Comparison of ENCODE assay signal across 10 cellular contexts in genomic region chr19:18999896-19000620, GRCh38. TPM values are rescaled to one million over a fixed set of nuclear protein-coding genes. Genes with fewer than 3 reads are reported as not detected.
A peak's percentile ranks its signal among the peaks of the same experiment; 100 is the strongest.
DNase-seq lines count a peak whose midpoint lies in the region; ATAC-seq, FAIRE-seq and TF ChIP-seq lines count a peak whose summit lies in the region.
"Had no signal": no experiment of that assay in that cellular context is flagged by ENCODE, and none has a peak within 500 bp of the region (broad histone marks: within the 10 kb centered on the region; RNA-seq: fewer than 3 reads in every experiment).

No MANE protein-coding gene starts in this region.

- intact Hi-C loops in heart left ventricle (cut with DNase I) = no loop called here

- H3K18ac ChIP-seq in mesendoderm (ENCODE audit: low read length) = no peak overlapping the region

- TF ChIP-seq POLR2A in heart left ventricle (IDR thresholded peaks at IDR 0.05) = no peak

- H3K79me1 ChIP-seq in mesendoderm (ENCODE audit: low read length) = peaks cover 1% of the 10 kb centered on the region

- H3K9me3 ChIP-seq in CD8-positive, alpha-beta memory T cell (ENCODE audit: low read length) = no peaks in the 10 kb centered on the region
- H3K9me3 ChIP-seq in heart left ventricle = no peaks in the 10 kb centered on the region
- H3K9me3 ChIP-seq: esophagus muscularis mucosa had no signal

- H3K23ac ChIP-seq in mesendoderm (ENCODE audit: low read length) = no peak overlapping the region

- CTCF ChIA-PET in CD8-positive, alpha-beta memory T cell (lab: Charles Lee) = no interaction called here

- TF ChIP-seq CTCF in bronchial epithelial cell (IDR thresholded peaks at IDR 0.05; ENCODE audit: insufficient read depth, low read length, severe bottlenecking) (peak; percentile 42), heart left ventricle (IDR thresholded peaks at IDR 0.05) (peak in 2 of 12 donors; percentile 5 to 12)

- peaks cover 0 to 75% (median 22%) of the 10 kb centered on the region in 3 donors for H3K36me3 Mint-ChIP-seq in CD8-positive, alpha-beta memory T cell

- H2BK5ac ChIP-seq in mesendoderm (ENCODE audit: low read length) = no peak overlapping the region

- FAIRE-seq in bronchial epithelial cell (lab: Jason Lieb, UNC) = no peak

- no peak overlapping the region for H3K9ac ChIP-seq in mesendoderm (ENCODE audit: low read length)

- no peaks in the 10 kb centered on the region for H3K27me3 Mint-ChIP-seq in CD8-positive, alpha-beta memory T cell

- H2BK15ac ChIP-seq in mesendoderm (replicated peaks; ENCODE audit: low read depth) = no peak overlapping the region

- H3K4me1 Mint-ChIP-seq in CD8-positive, alpha-beta memory T cell = peaks cover 24 to 28% (median 28%) of the 10 kb centered on the region in 3 donors

- peaks cover 19% of the 10 kb centered on the region for H3K36me3 ChIP-seq in CD8-positive, alpha-beta memory T cell (ENCODE audit: insufficient read depth, low read length)
- H3K36me3 ChIP-seq in bronchial epithelial cell (ENCODE audit: control insufficient read depth, insufficient read depth, low read length) (peaks cover 26% of the 10 kb centered on the region), mesendoderm (ENCODE audit: control insufficient read depth, insufficient read depth, low read length) (peaks cover 15% of the 10 kb centered on the region), heart left ventricle (peaks cover 0 to 93% (median 68%) of the 10 kb centered on the region in 9 donors)

- no peak overlapping the region for H4K5ac ChIP-seq in mesendoderm (ENCODE audit: low read length)

- no peak for DNase-seq in CD8-positive, alpha-beta memory T cell
- DNase-seq in HuH-7 (ENCODE audit: low spot score) (peak; percentile 60), bronchial epithelial cell (ENCODE audit: low read depth) (no peak), mesendoderm (peak; percentile 16), NCI-H1930 (lab: John Stamatoyannopoulos, UW) (no peak), heart left ventricle (no peak)
- DNase-seq: Karpas-422; stimulated activated CD4-positive, alpha-beta T cell treated with anti-CD3 and anti-CD28 coated beads, Interleukin-4, amount 100 ng/mL, for 4 hours had no signal

- H3K4ac ChIP-seq in mesendoderm (ENCODE audit: low read depth, low read length) = no peak overlapping the region

- no peak overlapping the region for H2BK120ac ChIP-seq in mesendoderm (ENCODE audit: low read depth, low read length)

- peaks cover 12% of the 10 kb centered on the region for H3K4me1 ChIP-seq in CD8-positive, alpha-beta memory T cell (ENCODE audit: insufficient read depth, low read length)
- H3K4me1 ChIP-seq in mesendoderm (ENCODE audit: control insufficient read depth, low read depth, low read length) = no peaks in the 10 kb centered on the region
- H3K4me1 ChIP-seq in heart left ventricle = peaks cover 0 to 10% (median 3%) of the 10 kb centered on the region in 12 donors

- peak overlapping the region in 2 of 7 donors; percentile 21 to 82 for H3K4me3 Mint-ChIP-seq in CD8-positive, alpha-beta memory T cell

- H2AK5ac ChIP-seq in mesendoderm (ENCODE audit: low read length) = no peak overlapping the region

- H3K27ac ChIP-seq in CD8-positive, alpha-beta memory T cell (ENCODE audit: low read depth, low read length) = no peak overlapping the region
- H3K27ac ChIP-seq in mesendoderm (ENCODE audit: low read depth, low read length) (no peak overlapping the region), heart left ventricle (no peak overlapping the region)
- H3K27ac ChIP-seq: esophagus muscularis mucosa had no signal

- H3K9me3 Mint-ChIP-seq in CD8-positive, alpha-beta memory T cell = no peaks in the 10 kb centered on the region

- POLR2A ChIA-PET in CD8-positive, alpha-beta memory T cell (lab: Charles Lee) = no interaction called here

- no peak overlapping the region for H3K4me3 ChIP-seq in CD8-positive, alpha-beta memory T cell (ENCODE audit: low read length)
- H3K4me3 ChIP-seq in bronchial epithelial cell (ENCODE audit: low read depth, low read length) = no peak overlapping the region
- no peak overlapping the region for H3K4me3 ChIP-seq in mesendoderm (ENCODE audit: low read length)
- H3K4me3 ChIP-seq in heart left ventricle = no peak overlapping the region
- H3K4me3 ChIP-seq: esophagus muscularis mucosa had no signal

- no peak overlapping the region for H3K4me2 ChIP-seq in mesendoderm (ENCODE audit: low read length)

- peak overlapping the region in 6 of 8 donors; percentile 22 to 88 (median 66) for H3K27ac Mint-ChIP-seq in CD8-positive, alpha-beta memory T cell

- H3K79me2 ChIP-seq in mesendoderm (ENCODE audit: control insufficient read depth, insufficient read depth, low read length) = no peaks in the 10 kb centered on the region

- H3K27me3 ChIP-seq in CD8-positive, alpha-beta memory T cell (ENCODE audit: insufficient read depth, low read length, poor library complexity, severe bottlenecking) = no peaks in the 10 kb centered on the region
- no peaks in the 10 kb centered on the region for H3K27me3 ChIP-seq in bronchial epithelial cell (ENCODE audit: control insufficient read depth, insufficient read depth, low read length)
- H3K27me3 ChIP-seq in mesendoderm (ENCODE audit: insufficient read depth, low read length, poor library complexity) = no peaks in the 10 kb centered on the region
- H3K27me3 ChIP-seq in heart left ventricle = no peaks in the 10 kb centered on the region
- H3K27me3 ChIP-seq: esophagus muscularis mucosa had no signal

- H4K8ac ChIP-seq in mesendoderm (ENCODE audit: low read depth, low read length) = no peak overlapping the region

- ATAC-seq in GM18511 (IDR thresholded peaks at IDR 0.05; ENCODE audit: unreplicated experiment) (no peak), heart left ventricle (no peak)

- no peak overlapping the region for H3K56ac ChIP-seq in mesendoderm (ENCODE audit: low read length)

- WGBS in mesendoderm (ENCODE audit: extremely low coverage, insufficient coverage, low lambda C conversion rate) = no CpG with 5 or more reads among the region's 11 CpGs
- 83 to 86% (median 85%) methylated on average over 11 of the region's 11 CpGs for WGBS in heart left ventricle, 4 donors

RNA-seq across cellular contexts. Expression of gene SUGP2, which starts 33.3 kb away (rescaled TPM):
- 10 to 100 TPM; 77.6 to 81.2 TPM for total RNA-seq in CD8-positive, alpha-beta memory T cell
- 10.0 TPM for polyA plus RNA-seq in CD8-positive, alpha-beta memory T cell
- total RNA-seq in bronchial epithelial cell (19.5 and 21.6 TPM in 2 replicates), heart left ventricle (10 to 100 TPM; 36.1 to 76.5 (median 59.4) TPM)
- polyA plus RNA-seq in mesendoderm (2013, experiment 1 of 2) = 50.6 TPM
- polyA plus RNA-seq in mesendoderm (2013, experiment 2 of 2) = 51.4 TPM
- polyA plus RNA-seq in heart left ventricle = 10 to 100 TPM; 36.8 to 47.8 TPM

RNA-seq across cellular contexts. Expression of gene ARMC6, which starts 33.3 kb away (rescaled TPM):
- 10 to 100 TPM; 57.6 to 61.9 TPM for total RNA-seq in CD8-positive, alpha-beta memory T cell
- 34.1 TPM for polyA plus RNA-seq in CD8-positive, alpha-beta memory T cell
- total RNA-seq in bronchial epithelial cell (37.5 and 78.2 TPM in 2 replicates), heart left ventricle (10 to 100 TPM in 8 of 9 donors, 1 to 10 TPM in 1; 9.9 to 23.6 (median 18.0) TPM)
- 41.0 TPM for polyA plus RNA-seq in mesendoderm (2013, experiment 1 of 2)
- 40.9 TPM for polyA plus RNA-seq in mesendoderm (2013, experiment 2 of 2)
- 10 to 100 TPM; 22.4 to 24.7 TPM for polyA plus RNA-seq in heart left ventricle

RNA-seq across cellular contexts. Expression of gene HOMER3, which starts 59.0 kb away (rescaled TPM):
- 1 to 10 TPM; 1.2 to 1.3 TPM for total RNA-seq in CD8-positive, alpha-beta memory T cell
- polyA plus RNA-seq in CD8-positive, alpha-beta memory T cell = 0.58 TPM
- 79.0 and 129 TPM in 2 replicates for total RNA-seq in bronchial epithelial cell
- polyA plus RNA-seq in mesendoderm (2013, experiment 1 of 2) = 3.9 TPM
- 4.0 TPM for polyA plus RNA-seq in mesendoderm (2013, experiment 2 of 2)
- 10 to 100 TPM; 13.6 to 36.8 (median 16.4) TPM for total RNA-seq in heart left ventricle
- polyA plus RNA-seq in heart left ventricle = 10 to 100 TPM; 27.4 to 32.4 TPM

Comparison
In these comparisons a context has a peak if more than half of its experiments do, and no peak if none do; other contexts are left out.
1. DNase-seq: peak in HuH-7 (single experiment) and mesendoderm (single experiment); none in CD8-positive, alpha-beta memory T cell (0 of 5), bronchial epithelial cell (single experiment), NCI-H1930 (0 of 2) and heart left ventricle (0 of 5).
2. RNA of gene HOMER3, which starts 59.0 kb away (total RNA-seq): 79.0 to 129 TPM in bronchial epithelial cell and 13.6 to 36.8 TPM in heart left ventricle; 1.2 to 1.3 TPM in CD8-positive, alpha-beta memory T cell; every median in the first group is over 4 times any median in the second.